Comparison of ENCODE assay signal across 10 cellular contexts in the genomic region with DNA sequence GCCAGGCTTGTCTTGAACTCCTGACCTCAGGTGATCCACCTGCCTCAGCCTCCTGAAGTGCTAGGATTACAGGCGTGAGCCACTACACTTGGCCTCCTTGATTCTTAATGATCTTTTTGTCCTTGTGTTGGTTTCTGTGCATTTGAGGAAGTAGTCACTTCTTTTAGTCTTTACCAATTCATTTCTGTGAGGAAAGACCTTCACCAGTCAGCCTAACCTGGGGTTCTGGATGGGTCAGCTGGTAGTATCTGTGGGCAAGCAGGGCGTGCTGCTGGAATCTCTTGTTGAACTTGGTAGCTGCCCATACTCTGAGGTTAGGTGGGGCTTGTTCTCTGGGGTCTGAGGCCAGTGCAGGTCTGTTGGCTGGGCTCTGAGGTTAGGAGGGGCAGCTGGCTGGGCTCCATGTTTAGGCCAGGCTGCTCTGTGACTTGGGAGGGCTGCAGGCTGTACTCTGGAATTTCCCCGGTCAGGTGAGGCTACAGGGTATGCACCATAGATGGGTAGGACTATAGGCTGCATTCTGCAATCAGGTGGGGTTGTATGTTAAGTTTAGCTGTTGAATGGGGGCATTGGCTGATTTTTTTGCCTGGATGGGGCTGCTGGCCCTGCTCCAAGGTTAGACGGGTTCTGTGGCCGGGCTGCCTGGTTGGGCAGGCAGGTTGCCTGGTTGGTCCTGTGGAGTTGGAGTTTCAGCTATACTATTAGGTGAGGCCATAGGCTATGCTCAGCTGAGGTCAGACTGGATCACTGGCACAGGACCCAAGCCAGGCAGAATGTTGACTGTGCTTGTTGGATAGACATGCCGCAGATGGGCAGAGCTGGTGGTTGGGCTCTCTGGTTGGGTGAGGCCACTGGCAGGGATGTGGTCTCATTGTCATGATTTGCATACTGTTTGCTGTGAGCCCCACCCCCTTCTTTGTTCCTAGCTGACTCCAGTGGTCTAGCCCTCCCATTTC. TPM values are rescaled to one million over a fixed set of nuclear protein-coding genes. Genes with fewer than 3 reads are reported as not detected.
DNase-seq lines count a peak whose midpoint lies in the region; ATAC-seq and TF ChIP-seq lines count a peak whose summit lies in the region.
"Had no signal": no experiment of that assay in that cellular context is flagged by ENCODE, and none has a peak within 500 bp of the region (broad histone marks: within the 10 kb centered on the region; RNA-seq: fewer than 3 reads in every experiment).

No MANE protein-coding gene starts in this region.

- H3K36me3 ChIP-seq in heart right ventricle (peaks cover 0 to 40% (median 7%) of the 10 kb centered on the region in 9 donors), left ventricle myocardium inferior (peaks cover 30% of the 10 kb centered on the region), iPS DF 6.9 (ENCODE audit: control insufficient read depth, insufficient read depth, low read length) (no peaks in the 10 kb centered on the region)
- H3K36me3 ChIP-seq: HAP-1 had no signal

- peak overlapping the region in 2 of 10 donors; percentile 9 to 21 for H3K27ac ChIP-seq in heart right ventricle
- no peak overlapping the region for H3K27ac ChIP-seq in left ventricle myocardium inferior (replicated peaks)
- peak overlapping the region; percentile 36 for H3K27ac ChIP-seq in RWPE1
- H3K27ac ChIP-seq in iPS DF 6.9 (ENCODE audit: low read length), result no peak overlapping the region

- WGBS in heart right ventricle, 2 donors, result 76 to 80% methylated on average over 6 of the region's 6 CpGs
- WGBS in iPS DF 6.9 (ENCODE audit: insufficient coverage, insufficient read length), result no CpG with 5 or more reads among the region's 6 CpGs

- POLR2A ChIA-PET in RWPE1 (lab: Yijun Ruan, JAX; ENCODE audit: low non-redundant PET), result no interaction called here

- no peak overlapping the region for H3K4me3 ChIP-seq in heart right ventricle
- H3K4me3 ChIP-seq in left ventricle myocardium inferior, result no peak overlapping the region
- no peak overlapping the region for H3K4me3 ChIP-seq in iPS DF 6.9 (ENCODE audit: low read length)
- H3K4me3 ChIP-seq: HAP-1 had no signal

- DNase-seq in heart right ventricle (no peak), left ventricle myocardium inferior (no peak), RWPE1 (ENCODE audit: low spot score) (no peak), iPS DF 6.9 (ENCODE audit: low read depth, low spot score) (peak; percentile 55), T-helper 9 cell (no peak), SHP77 (lab: John Stamatoyannopoulos, UW) (no peak), NK-92 (lab: John Stamatoyannopoulos, UW; ENCODE audit: unreplicated experiment) (no peak)

- H3K4me1 ChIP-seq in heart right ventricle (peaks cover 0 to 56% (median 25%) of the 10 kb centered on the region in 9 donors), left ventricle myocardium inferior (peaks cover 61% of the 10 kb centered on the region), iPS DF 6.9 (ENCODE audit: control insufficient read depth, insufficient read depth, low read length) (peaks cover 3% of the 10 kb centered on the region; the same call in 1 of the 2 replicates)

- no peaks in the 10 kb centered on the region for H3K27me3 ChIP-seq in heart right ventricle
- no peaks in the 10 kb centered on the region for H3K27me3 ChIP-seq in left ventricle myocardium inferior (ENCODE audit: low read depth)
- no peaks in the 10 kb centered on the region for H3K27me3 ChIP-seq in iPS DF 6.9 (ENCODE audit: control insufficient read depth, insufficient read depth, low read length)

- TF ChIP-seq CTCF in heart right ventricle (IDR thresholded peaks at IDR 0.05) (no peak), left ventricle myocardium inferior (IDR thresholded peaks at IDR 0.05; ENCODE audit: borderline replicate concordance) (no peak), RWPE1 (conservative IDR thresholded peaks at IDR 0.05; ENCODE audit: low read depth) (no peak)

- CTCF ChIA-PET in RWPE1 (lab: Yijun Ruan, JAX), result interaction anchor here (1.0 kb wide), 1 partner anchor 55 kb away, joined by 3 read pairs; no protein-coding TSS in a partner anchor

- ATAC-seq in heart right ventricle (peak in 5 of 8 donors; percentile 31 to 77 (median 58)), GM19463 (IDR thresholded peaks at IDR 0.05; ENCODE audit: unreplicated experiment) (no peak)
- ATAC-seq: activated naive CD4-positive, alpha-beta T cell treated with anti-CD3 and anti-CD28 coated beads, Interleukin-2, amount 50 U/mL, for 72 hours had no signal

- intact Hi-C loops in heart right ventricle (cut with DNase I), result loop anchor here in 2 of 10 donors (10.0 kb wide), 2 partner anchors 47 to 63 kb away; no protein-coding TSS in a partner anchor
- intact Hi-C loops in left ventricle myocardium inferior (cut with micrococcal nuclease), result no loop called here

- H3K9me3 ChIP-seq in heart right ventricle, result peaks cover 0 to 15% (median 0%) of the 10 kb centered on the region in 11 donors
- peaks cover 17% of the 10 kb centered on the region for H3K9me3 ChIP-seq in left ventricle myocardium inferior (replicated peaks)
- no peaks in the 10 kb centered on the region for H3K9me3 ChIP-seq in iPS DF 6.9 (ENCODE audit: control insufficient read depth, insufficient read depth, low read length)
- H3K9me3 ChIP-seq: HAP-1 had no signal

RNA-seq across cellular contexts. Expression of a gene that starts 19.2 kb away (rescaled TPM):
- 10 to 100 TPM; 39.5 to 54.2 (median 43.3) TPM for total RNA-seq in heart right ventricle
- 10 to 100 TPM; 18.4 to 41.1 TPM for polyA plus RNA-seq in heart right ventricle
- total RNA-seq in left ventricle myocardium inferior, result 37.6 TPM
